ENCODE assay signal across 8 cellular contexts in the genomic region with DNA sequence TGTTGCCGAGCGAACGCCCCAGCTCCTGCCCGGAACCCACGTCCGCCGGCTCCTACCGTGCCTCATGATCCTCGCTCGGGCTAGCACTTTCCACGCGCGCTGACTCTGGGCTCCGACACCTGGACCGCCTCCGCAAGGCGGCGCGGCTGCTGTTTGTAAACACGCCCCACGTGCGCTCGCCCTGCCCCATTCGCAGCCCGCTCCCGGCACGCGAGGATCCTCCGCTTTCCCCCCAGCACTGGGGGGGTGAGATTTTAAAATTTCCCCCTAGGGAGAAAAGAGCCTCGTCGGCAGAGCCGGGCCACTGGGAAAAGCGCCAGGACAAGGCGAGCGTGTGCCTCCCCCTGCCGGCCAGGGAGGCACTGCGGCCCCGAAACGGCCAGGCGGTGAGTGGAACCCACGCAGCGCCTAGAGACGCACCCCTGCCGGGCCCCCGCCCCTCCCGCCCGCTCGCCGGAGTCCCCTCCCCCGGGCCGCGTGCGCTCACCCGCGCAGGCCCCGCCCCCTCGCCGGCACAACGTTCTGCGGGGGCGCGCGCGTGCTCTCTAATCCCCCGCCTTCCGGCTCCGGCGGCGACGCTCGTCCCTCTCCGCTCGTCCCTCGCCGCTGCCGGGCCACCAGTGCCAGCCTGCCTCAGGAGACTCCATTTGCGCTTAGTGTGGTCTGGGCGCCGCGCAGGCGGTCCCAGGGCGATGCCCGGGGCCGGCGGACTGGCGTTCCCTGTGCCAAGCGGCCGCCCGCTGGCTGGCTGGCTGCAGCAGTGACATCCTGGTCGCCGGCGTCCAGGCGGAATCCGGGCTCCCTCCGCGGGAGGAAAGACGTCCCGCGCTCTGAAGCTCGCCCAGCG. TPM values are rescaled to one million over a fixed set of nuclear protein-coding genes. Genes with fewer than 3 reads are reported as not detected.
DNase-seq lines count a peak whose midpoint lies in the region; ATAC-seq and TF ChIP-seq lines count a peak whose summit lies in the region.

TSS of gene TIGD2 (plus strand) at position 548 of the 847 bp plus-strand sequence. CDS start 1,442 bp downstream, outside the sequence.

- H3K27ac ChIP-seq in OCI-LY1 (ENCODE audit: low read depth, low read length, poor library complexity, severe bottlenecking): no peak within 1 kb of the TSS
- H3K27ac ChIP-seq in esophagus (ENCODE audit: low read depth in 2 of 2, low read length in 1 of 2): peak within 1 kb of the TSS; percentile 66 to 89
- H3K27ac ChIP-seq in muscle layer of duodenum (ENCODE audit: low read length): peak within 1 kb of the TSS; percentile 32

- H3K9me2 ChIP-seq in OCI-LY1 (ENCODE audit: low read depth, low read length): no peaks in the 10 kb centered on the region

- H3K36me3 ChIP-seq in OCI-LY1 (ENCODE audit: insufficient read depth, low read length): peaks cover 7% of the 10 kb centered on the region
- no peaks in the 10 kb centered on the region for H3K36me3 ChIP-seq in esophagus (ENCODE audit: control insufficient read depth in 2 of 2, insufficient read depth in 2 of 2, low read length in 1 of 2)
- H3K36me3 ChIP-seq in muscle layer of duodenum (ENCODE audit: control insufficient read depth in 1 of 2, insufficient read depth in 2 of 2, low read length in 2 of 2): no peaks in the 10 kb centered on the region

- DNase-seq in DMS153 treated with DMSO at 0.1 percent for 48 hours (lab: John Stamatoyannopoulos, UW; ENCODE audit: unreplicated experiment): peak; percentile 78
- DNase-seq in HuH-7.5 (ENCODE audit: low spot score): peak; percentile 85
- DNase-seq in activated T-cell treated with anti-CD3 and anti-CD28 coated beads, Interleukin-2, amount 50 U/mL, for 1 hour: peak; percentile 90
- DNase-seq in stimulated activated CD8-positive, alpha-beta memory T cell treated with anti-CD3 and anti-CD28 coated beads, Interleukin-7, amount 100 ng/mL, for 4 hours (ENCODE audit: low read depth in 2 of 2): peak; percentile 68 to 90

- peak within 1 kb of the TSS; percentile 82 for H3K4me2 ChIP-seq in OCI-LY1 (ENCODE audit: low read length)

- H4K20me1 ChIP-seq in OCI-LY1 (ENCODE audit: insufficient read depth, low read length): no peaks in the 10 kb centered on the region

- H2AFZ ChIP-seq in OCI-LY1 (ENCODE audit: low read length): no peak within 1 kb of the TSS; the same call in 1 of the 2 replicates

- ATAC-seq in GM21528 (IDR thresholded peaks at IDR 0.05; ENCODE audit: low FRiP score, unreplicated experiment): peak; percentile 94

- 0% methylated on average over 72 to 101 of the region's 101 CpGs for WGBS in esophagus, 2 donors

- H3K27me3 ChIP-seq in OCI-LY1 (ENCODE audit: insufficient read depth, low read length): no peaks in the 10 kb centered on the region
- no peaks in the 10 kb centered on the region for H3K27me3 ChIP-seq in esophagus (ENCODE audit: control insufficient read depth in 1 of 2, insufficient read depth in 2 of 2, low read length in 2 of 2)
- H3K27me3 ChIP-seq in muscle layer of duodenum (ENCODE audit: low read depth, low read length): no peaks in the 10 kb centered on the region

- H3K4me3 ChIP-seq in OCI-LY1 (ENCODE audit: low read depth, low read length, poor library complexity, severe bottlenecking): peak within 1 kb of the TSS; percentile 74
- peak within 1 kb of the TSS; percentile 63 to 95 for H3K4me3 ChIP-seq in esophagus (ENCODE audit: low read depth in 1 of 2, low read length in 2 of 2)
- H3K4me3 ChIP-seq in muscle layer of duodenum (ENCODE audit: low read depth in 1 of 2, low read length in 2 of 2): peak within 1 kb of the TSS; percentile 84 to 91

- peaks cover 5% of the 10 kb centered on the region; the same call in 1 of the 2 replicates for H3K9me3 ChIP-seq in OCI-LY1 (ENCODE audit: low read length)
- no peaks in the 10 kb centered on the region for H3K9me3 ChIP-seq in esophagus (ENCODE audit: control insufficient read depth in 2 of 2, insufficient read depth in 1 of 2, low read depth in 1 of 2, low read length in 1 of 2)
- H3K9me3 ChIP-seq in muscle layer of duodenum (ENCODE audit: control insufficient read depth in 1 of 2, low read length in 2 of 2): peaks cover 0 to 3% of the 10 kb centered on the region in 2 donors

- no peaks in the 10 kb centered on the region for H3K79me2 ChIP-seq in OCI-LY1 (ENCODE audit: insufficient read depth, low read length)

- H3K4me1 ChIP-seq in OCI-LY1 (ENCODE audit: insufficient read depth, low read length, severe bottlenecking) (peaks cover 16% of the 10 kb centered on the region), esophagus (ENCODE audit: control insufficient read depth in 2 of 2, insufficient read depth in 2 of 2, low read length in 1 of 2) (no peaks in the 10 kb centered on the region), muscle layer of duodenum (ENCODE audit: control insufficient read depth in 1 of 2, insufficient read depth in 2 of 2, low read length in 2 of 2) (peaks cover 0 to 10% of the 10 kb centered on the region in 2 donors)

- peak within 1 kb of the TSS; percentile 74 for H3K9ac ChIP-seq in OCI-LY1 (ENCODE audit: low read length)

- no peaks in the 10 kb centered on the region for H3F3A ChIP-seq in OCI-LY1 (ENCODE audit: insufficient read depth, low read length)

- peak; percentile 77 for TF ChIP-seq CTCF in OCI-LY1 (IDR thresholded peaks at IDR 0.05; ENCODE audit: low read length)

RNA-seq across cellular contexts. Expression of gene TIGD2, which starts in this region (rescaled TPM):
- polyA plus RNA-seq in esophagus: 1 to 10 TPM; 1.8 to 1.9 TPM
